In the genomic region with DNA sequence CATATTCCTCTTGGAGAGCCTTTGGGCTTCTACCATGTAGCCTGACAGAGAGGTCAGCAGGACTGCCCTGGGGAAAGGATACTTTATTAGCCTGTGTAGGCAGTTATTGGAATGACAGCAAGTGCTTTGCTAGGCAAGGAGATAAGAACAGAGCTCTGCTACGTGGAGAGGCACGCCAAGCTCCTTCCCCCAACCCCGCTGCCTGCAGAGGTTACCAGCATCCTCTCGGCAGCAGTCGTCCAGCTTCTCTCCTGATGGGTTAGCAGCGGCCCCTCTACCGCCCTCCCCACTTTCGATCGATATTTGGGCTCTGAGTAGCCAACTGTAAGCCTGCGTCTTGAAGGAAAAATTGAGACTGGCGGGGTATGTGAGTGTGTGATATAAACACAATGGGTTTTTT, we compare ENCODE assay signal across 17 cellular contexts.
DNase-seq lines count a peak whose midpoint lies in the region; ATAC-seq and TF ChIP-seq lines count a peak whose summit lies in the region.
"Had no signal": no experiment of that assay in that cellular context is flagged by ENCODE, and none has a peak within 500 bp of the region (broad histone marks: within the 10 kb centered on the region; RNA-seq: fewer than 3 reads in every experiment).

No MANE protein-coding gene starts in this region.

- no peak for TF ChIP-seq EP300 in stomach (IDR thresholded peaks at IDR 0.05)

- DNase-seq in CD4-positive, alpha-beta T cell = no peak
- no peak for DNase-seq in chondrocyte (ENCODE audit: low spot score)
- no peak for DNase-seq in left lung
- DNase-seq in stomach = no peak
- no peak for DNase-seq in stimulated activated CD4-positive, alpha-beta T cell treated with anti-CD3 and anti-CD28 coated beads, Interleukin-1b, Interleukin-23, amount 100 ng/mL, for 48 hours
- no peak for DNase-seq in activated CD4-positive, alpha-beta T cell treated with anti-CD3 and anti-CD28 coated beads for 4 hours
- DNase-seq in G401 (ENCODE audit: low spot score) = no peak
- DNase-seq: activated CD4-positive, alpha-beta T cell treated with anti-CD3 and anti-CD28 coated beads, Interleukin-2, amount 10 ng/mL, durations not matched to agents 24 days and 14 days; activated naive CD8-positive, alpha-beta T cell treated with anti-CD3 and anti-CD28 coated beads for 36 hours; activated T-cell treated with anti-CD3 and anti-CD28 coated beads for 4 hours; effector CD8-positive, alpha-beta T cell; NCI-H1092; NCI-H82; RPMI8226; stimulated activated CD4-positive, alpha-beta T cell treated with anti-CD3 and anti-CD28 coated beads, Interleukin-4, amount 100 ng/mL, for 24 hours had no signal

- no peak for TF ChIP-seq POLR2A in stomach (IDR thresholded peaks at IDR 0.05)

- peak; percentile 26 for ATAC-seq in CD4-positive, alpha-beta T cell (ENCODE audit: poor library complexity)
- peak; percentile 8 for ATAC-seq in left lung
- no peak for ATAC-seq in GM19328 (IDR thresholded peaks at IDR 0.05; ENCODE audit: unreplicated experiment)

- no peak overlapping the region for H3K4me3 Mint-ChIP-seq in CD4-positive, alpha-beta T cell
- H3K4me3 Mint-ChIP-seq in chondrocyte (ENCODE audit: unreplicated experiment) = no peak overlapping the region
- H3K4me3 Mint-ChIP-seq: activated CD4-positive, alpha-beta T cell treated with anti-CD3 and anti-CD28 coated beads, Interleukin-2, amount 10 ng/mL, durations not matched to agents 24 days and 14 days; activated naive CD8-positive, alpha-beta T cell treated with anti-CD3 and anti-CD28 coated beads for 36 hours; T-helper 1 cell treated with Interleukin-12 subunit alpha and Interleukin-12 subunit beta and Interleukin-4 antibody, amounts not matched to agents 30 μg/mL and 1 μg/mL, for 36 hours had no signal

- H3K9me3 Mint-ChIP-seq in CD4-positive, alpha-beta T cell = no peaks in the 10 kb centered on the region
- H3K9me3 Mint-ChIP-seq in chondrocyte (ENCODE audit: low read depth) = no peaks in the 10 kb centered on the region
- H3K9me3 Mint-ChIP-seq: activated CD4-positive, alpha-beta T cell treated with anti-CD3 and anti-CD28 coated beads, Interleukin-2, amount 10 ng/mL, durations not matched to agents 24 days and 14 days; activated naive CD8-positive, alpha-beta T cell treated with anti-CD3 and anti-CD28 coated beads for 36 hours; T-helper 1 cell treated with Interleukin-12 subunit alpha and Interleukin-12 subunit beta and Interleukin-4 antibody, amounts not matched to agents 30 μg/mL and 1 μg/mL, for 36 hours had no signal

- peaks cover 0 to 33% of the 10 kb centered on the region in 2 donors for H3K36me3 ChIP-seq in left lung
- peaks cover 0 to 43% (median 35%) of the 10 kb centered on the region in 4 donors for H3K36me3 ChIP-seq in stomach

- H3K27me3 ChIP-seq in CD4-positive, alpha-beta T cell (ENCODE audit: control insufficient read depth, insufficient read depth, low read length) = no peaks in the 10 kb centered on the region
- no peaks in the 10 kb centered on the region for H3K27me3 ChIP-seq in left lung
- H3K27me3 ChIP-seq in stomach = no peaks in the 10 kb centered on the region

- no peak for TF ChIP-seq CTCF in CD4-positive, alpha-beta T cell (IDR thresholded peaks at IDR 0.05)
- TF ChIP-seq CTCF in chondrocyte (IDR thresholded peaks at IDR 0.05) (no peak), left lung (IDR thresholded peaks at IDR 0.05) (no peak), stomach (IDR thresholded peaks at IDR 0.05) (no peak)

- H3K4me3 ChIP-seq in left lung = no peak overlapping the region
- H3K4me3 ChIP-seq in stomach = no peak overlapping the region

- H3K27ac Mint-ChIP-seq in CD4-positive, alpha-beta T cell = peak overlapping the region; percentile 67
- peak overlapping the region; percentile 24 for H3K27ac Mint-ChIP-seq in chondrocyte (ENCODE audit: unreplicated experiment)
- H3K27ac Mint-ChIP-seq: activated CD4-positive, alpha-beta T cell treated with anti-CD3 and anti-CD28 coated beads, Interleukin-2, amount 10 ng/mL, durations not matched to agents 24 days and 14 days; activated naive CD8-positive, alpha-beta T cell treated with anti-CD3 and anti-CD28 coated beads for 36 hours; T-helper 1 cell treated with Interleukin-12 subunit alpha and Interleukin-12 subunit beta and Interleukin-4 antibody, amounts not matched to agents 30 μg/mL and 1 μg/mL, for 36 hours had no signal

- POLR2A ChIA-PET in CD4-positive, alpha-beta T cell (lab: Charles Lee) = interaction anchor here (1.1 kb wide), 2 partner anchors 11 to 61 kb away, joined by 3 read pairs; no protein-coding TSS in a partner anchor

- CTCF ChIA-PET in CD4-positive, alpha-beta T cell (lab: Charles Lee) = no interaction called here

- H3K9me3 ChIP-seq in CD4-positive, alpha-beta T cell (ENCODE audit: control insufficient read depth, low read length) = no peaks in the 10 kb centered on the region
- H3K9me3 ChIP-seq in left lung (no peaks in the 10 kb centered on the region), stomach (no peaks in the 10 kb centered on the region)

- intact Hi-C loops in CD4-positive, alpha-beta T cell (cut with DNase I, micrococcal nuclease) = no loop called here
- intact Hi-C loops in left lung (cut with DNase I) (no loop called here), stomach (cut with DNase I; ENCODE audit: low total_unique reads) (no loop called here)

- H3K4me1 ChIP-seq in left lung (peaks cover 0 to 7% of the 10 kb centered on the region in 2 donors), stomach (peaks cover 11 to 38% (median 22%) of the 10 kb centered on the region in 4 donors)

- no peak overlapping the region for H3K27ac ChIP-seq in CD4-positive, alpha-beta T cell (ENCODE audit: low read depth, low read length)
- H3K27ac ChIP-seq in left lung (no peak overlapping the region), stomach (peak overlapping the region in 4 of 5 donors; percentile 57 to 77 (median 69))

- WGBS in stomach, 5 donors = 74 to 80% (median 77%) methylated on average over 11 of the region's 11 CpGs

- in situ Hi-C loops in G401 (cut with HindIII; ENCODE audit: low sequenced_read_pairs) = no loop called here

- H3K4me1 Mint-ChIP-seq in CD4-positive, alpha-beta T cell (ENCODE audit: low read depth) = peaks cover 20% of the 10 kb centered on the region
- peaks cover 22% of the 10 kb centered on the region for H3K4me1 Mint-ChIP-seq in chondrocyte (ENCODE audit: low read depth)

- peaks cover 72% of the 10 kb centered on the region for H3K36me3 Mint-ChIP-seq in CD4-positive, alpha-beta T cell (ENCODE audit: low read depth)
- peaks cover 17% of the 10 kb centered on the region for H3K36me3 Mint-ChIP-seq in chondrocyte (ENCODE audit: low read depth)

- no peaks in the 10 kb centered on the region for H3K27me3 Mint-ChIP-seq in CD4-positive, alpha-beta T cell
- H3K27me3 Mint-ChIP-seq in chondrocyte (ENCODE audit: low read depth) = no peaks in the 10 kb centered on the region
- H3K27me3 Mint-ChIP-seq: activated CD4-positive, alpha-beta T cell treated with anti-CD3 and anti-CD28 coated beads, Interleukin-2, amount 10 ng/mL, durations not matched to agents 24 days and 14 days; activated naive CD8-positive, alpha-beta T cell treated with anti-CD3 and anti-CD28 coated beads for 36 hours had no signal

Comparison
In these comparisons a context has a peak if more than half of its experiments do, and no peak if none do; other contexts are left out.
1. H3K27ac ChIP-seq: peak in stomach (4 of 5); none in CD4-positive, alpha-beta T cell (single experiment) and left lung (0 of 2).